Comparison of ENCODE assay signal across 1 cellular context in genomic region chr16:20925780-20926179, GRCh38.
A peak's percentile ranks its signal among the peaks of the same experiment; 100 is the strongest.
TF ChIP-seq lines count a peak whose summit lies in the region.

No MANE protein-coding gene starts in this region.

TF ChIP-seq in HepG2, 621 proteins besides CTCF, POLR2A, EP300 and RAD21 (continues in another document):
- TF ChIP-seq SNRNP70 (IDR thresholded peaks at IDR 0.05; ENCODE audit: low read depth, low read length): no peak
- TF ChIP-seq RARG (CRISPR knock-in tag; IDR thresholded peaks at IDR 0.05; ENCODE audit: low read depth): no peak
- no peak for TF ChIP-seq ZNF552 (CRISPR knock-in tag; IDR thresholded peaks at IDR 0.05; ENCODE audit: borderline replicate concordance)
- no peak for TF ChIP-seq ZNF841 (CRISPR knock-in tag; IDR thresholded peaks at IDR 0.05; ENCODE audit: borderline replicate concordance)
- no peak for TF ChIP-seq ZUFSP (CRISPR knock-in tag; IDR thresholded peaks at IDR 0.05; ENCODE audit: borderline replicate concordance)
- TF ChIP-seq, protein P1, sequence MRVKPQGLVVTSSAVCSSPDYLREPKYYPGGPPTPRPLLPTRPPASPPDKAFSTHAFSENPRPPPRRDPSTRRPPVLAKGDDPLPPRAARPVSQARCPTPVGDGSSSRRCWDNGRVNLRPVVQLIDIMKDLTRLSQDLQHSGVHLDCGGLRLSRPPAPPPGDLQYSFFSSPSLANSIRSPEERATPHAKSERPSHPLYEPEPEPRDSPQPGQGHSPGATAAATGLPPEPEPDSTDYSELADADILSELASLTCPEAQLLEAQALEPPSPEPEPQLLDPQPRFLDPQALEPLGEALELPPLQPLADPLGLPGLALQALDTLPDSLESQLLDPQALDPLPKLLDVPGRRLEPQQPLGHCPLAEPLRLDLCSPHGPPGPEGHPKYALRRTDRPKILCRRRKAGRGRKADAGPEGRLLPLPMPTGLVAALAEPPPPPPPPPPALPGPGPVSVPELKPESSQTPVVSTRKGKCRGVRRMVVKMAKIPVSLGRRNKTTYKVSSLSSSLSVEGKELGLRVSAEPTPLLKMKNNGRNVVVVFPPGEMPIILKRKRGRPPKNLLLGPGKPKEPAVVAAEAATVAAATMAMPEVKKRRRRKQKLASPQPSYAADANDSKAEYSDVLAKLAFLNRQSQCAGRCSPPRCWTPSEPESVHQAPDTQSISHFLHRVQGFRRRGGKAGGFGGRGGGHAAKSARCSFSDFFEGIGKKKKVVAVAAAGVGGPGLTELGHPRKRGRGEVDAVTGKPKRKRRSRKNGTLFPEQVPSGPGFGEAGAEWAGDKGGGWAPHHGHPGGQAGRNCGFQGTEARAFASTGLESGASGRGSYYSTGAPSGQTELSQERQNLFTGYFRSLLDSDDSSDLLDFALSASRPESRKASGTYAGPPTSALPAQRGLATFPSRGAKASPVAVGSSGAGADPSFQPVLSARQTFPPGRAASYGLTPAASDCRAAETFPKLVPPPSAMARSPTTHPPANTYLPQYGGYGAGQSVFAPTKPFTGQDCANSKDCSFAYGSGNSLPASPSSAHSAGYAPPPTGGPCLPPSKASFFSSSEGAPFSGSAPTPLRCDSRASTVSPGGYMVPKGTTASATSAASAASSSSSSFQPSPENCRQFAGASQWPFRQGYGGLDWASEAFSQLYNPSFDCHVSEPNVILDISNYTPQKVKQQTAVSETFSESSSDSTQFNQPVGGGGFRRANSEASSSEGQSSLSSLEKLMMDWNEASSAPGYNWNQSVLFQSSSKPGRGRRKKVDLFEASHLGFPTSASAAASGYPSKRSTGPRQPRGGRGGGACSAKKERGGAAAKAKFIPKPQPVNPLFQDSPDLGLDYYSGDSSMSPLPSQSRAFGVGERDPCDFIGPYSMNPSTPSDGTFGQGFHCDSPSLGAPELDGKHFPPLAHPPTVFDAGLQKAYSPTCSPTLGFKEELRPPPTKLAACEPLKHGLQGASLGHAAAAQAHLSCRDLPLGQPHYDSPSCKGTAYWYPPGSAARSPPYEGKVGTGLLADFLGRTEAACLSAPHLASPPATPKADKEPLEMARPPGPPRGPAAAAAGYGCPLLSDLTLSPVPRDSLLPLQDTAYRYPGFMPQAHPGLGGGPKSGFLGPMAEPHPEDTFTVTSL (CRISPR knock-in tag; IDR thresholded peaks at IDR 0.05; ENCODE audit: borderline replicate concordance): peak; percentile 66; the same call in 1 of the 2 replicates
- TF ChIP-seq MLLT10 (CRISPR knock-in tag; IDR thresholded peaks at IDR 0.05): no peak
- TF ChIP-seq ZBTB20 (CRISPR knock-in tag; IDR thresholded peaks at IDR 0.05; ENCODE audit: borderline replicate concordance, low read depth): no peak
- no peak for TF ChIP-seq ZFAT (CRISPR knock-in tag; conservative IDR thresholded peaks at IDR 0.05)
- TF ChIP-seq, protein P2, sequence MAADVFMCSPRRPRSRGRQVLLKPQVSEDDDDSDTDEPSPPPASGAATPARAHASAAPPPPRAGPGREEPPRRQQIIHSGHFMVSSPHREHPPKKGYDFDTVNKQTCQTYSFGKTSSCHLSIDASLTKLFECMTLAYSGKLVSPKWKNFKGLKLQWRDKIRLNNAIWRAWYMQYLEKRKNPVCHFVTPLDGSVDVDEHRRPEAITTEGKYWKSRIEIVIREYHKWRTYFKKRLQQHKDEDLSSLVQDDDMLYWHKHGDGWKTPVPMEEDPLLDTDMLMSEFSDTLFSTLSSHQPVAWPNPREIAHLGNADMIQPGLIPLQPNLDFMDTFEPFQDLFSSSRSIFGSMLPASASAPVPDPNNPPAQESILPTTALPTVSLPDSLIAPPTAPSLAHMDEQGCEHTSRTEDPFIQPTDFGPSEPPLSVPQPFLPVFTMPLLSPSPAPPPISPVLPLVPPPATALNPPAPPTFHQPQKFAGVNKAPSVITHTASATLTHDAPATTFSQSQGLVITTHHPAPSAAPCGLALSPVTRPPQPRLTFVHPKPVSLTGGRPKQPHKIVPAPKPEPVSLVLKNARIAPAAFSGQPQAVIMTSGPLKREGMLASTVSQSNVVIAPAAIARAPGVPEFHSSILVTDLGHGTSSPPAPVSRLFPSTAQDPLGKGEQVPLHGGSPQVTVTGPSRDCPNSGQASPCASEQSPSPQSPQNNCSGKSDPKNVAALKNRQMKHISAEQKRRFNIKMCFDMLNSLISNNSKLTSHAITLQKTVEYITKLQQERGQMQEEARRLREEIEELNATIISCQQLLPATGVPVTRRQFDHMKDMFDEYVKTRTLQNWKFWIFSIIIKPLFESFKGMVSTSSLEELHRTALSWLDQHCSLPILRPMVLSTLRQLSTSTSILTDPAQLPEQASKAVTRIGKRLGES (CRISPR knock-in tag; IDR thresholded peaks at IDR 0.05; ENCODE audit: borderline replicate concordance): no peak
- TF ChIP-seq ZNF776 (CRISPR knock-in tag; IDR thresholded peaks at IDR 0.05): no peak
- no peak for TF ChIP-seq ZNF44 (CRISPR knock-in tag; IDR thresholded peaks at IDR 0.05)
- TF ChIP-seq FOXA3 (CRISPR knock-in tag; IDR thresholded peaks at IDR 0.05): peak; percentile 31; the same call in 1 of the 2 replicates
- TF ChIP-seq RBM22 (optimal IDR thresholded peaks at IDR 0.05; ENCODE audit: low read length): peak; percentile 51
- TF ChIP-seq ZBTB44 (CRISPR knock-in tag; IDR thresholded peaks at IDR 0.05): no peak
- no peak for TF ChIP-seq ZNF7 (CRISPR knock-in tag; IDR thresholded peaks at IDR 0.05)
- TF ChIP-seq HNF4G (IDR thresholded peaks at IDR 0.05; ENCODE audit: borderline replicate concordance, low read depth, low read length): peak; percentile 30; the same call in 1 of the 2 replicates
- no peak for TF ChIP-seq HNF4G (CRISPR knock-in tag; IDR thresholded peaks at IDR 0.05; ENCODE audit: borderline replicate concordance, low read depth)
- TF ChIP-seq AKAP8 (CRISPR knock-in tag; IDR thresholded peaks at IDR 0.05): no peak
- TF ChIP-seq TFE3 (CRISPR knock-in tag; IDR thresholded peaks at IDR 0.05): 0 out of 2 replicates have a peak, but pooled peaks have one; percentile 19
- no peak for TF ChIP-seq NFYB (CRISPR knock-in tag; IDR thresholded peaks at IDR 0.05)
- no peak for TF ChIP-seq ZNF501 (CRISPR knock-in tag; IDR thresholded peaks at IDR 0.05)
- no peak for TF ChIP-seq ASH2L (IDR thresholded peaks at IDR 0.05; ENCODE audit: insufficient read length, low read depth, low read length)
- 0 out of 2 replicates have a peak, but pooled peaks have one; percentile 28 for TF ChIP-seq FOXK1 (CRISPR knock-in tag; IDR thresholded peaks at IDR 0.05; ENCODE audit: borderline replicate concordance, low read depth)
- TF ChIP-seq ETV6 (CRISPR knock-in tag; conservative IDR thresholded peaks at IDR 0.05): no peak
- no peak for TF ChIP-seq DBP (CRISPR knock-in tag; IDR thresholded peaks at IDR 0.05; ENCODE audit: not compliant biosample characterization)
- TF ChIP-seq, protein P3, sequence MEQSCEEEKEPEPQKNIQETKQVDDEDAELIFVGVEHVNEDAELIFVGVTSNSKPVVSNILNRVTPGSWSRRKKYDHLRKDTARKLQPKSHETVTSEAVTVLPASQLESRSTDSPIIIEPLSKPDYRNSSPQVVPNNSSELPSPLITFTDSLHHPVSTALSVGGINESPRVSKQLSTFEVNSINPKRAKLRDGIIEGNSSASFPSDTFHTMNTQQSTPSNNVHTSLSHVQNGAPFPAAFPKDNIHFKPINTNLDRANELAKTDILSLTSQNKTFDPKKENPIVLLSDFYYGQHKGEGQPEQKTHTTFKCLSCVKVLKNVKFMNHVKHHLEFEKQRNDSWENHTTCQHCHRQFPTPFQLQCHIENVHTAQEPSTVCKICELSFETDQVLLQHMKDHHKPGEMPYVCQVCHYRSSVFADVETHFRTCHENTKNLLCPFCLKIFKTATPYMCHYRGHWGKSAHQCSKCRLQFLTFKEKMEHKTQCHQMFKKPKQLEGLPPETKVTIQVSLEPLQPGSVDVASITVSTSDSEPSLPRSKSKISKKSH (CRISPR knock-in tag; IDR thresholded peaks at IDR 0.05; ENCODE audit: borderline replicate concordance): no peak
- TF ChIP-seq NCOA2 (CRISPR knock-in tag; IDR thresholded peaks at IDR 0.05): no peak
- no peak for TF ChIP-seq AGO1 (IDR thresholded peaks at IDR 0.05; ENCODE audit: low read depth, low read length, poor library complexity, severe bottlenecking)
- no peak for TF ChIP-seq SKIL (CRISPR knock-in tag; IDR thresholded peaks at IDR 0.05; ENCODE audit: borderline replicate concordance)
- no peak for TF ChIP-seq ARNT2 (CRISPR knock-in tag; IDR thresholded peaks at IDR 0.05; ENCODE audit: low read depth)
- TF ChIP-seq PAXIP1 (CRISPR knock-in tag; conservative IDR thresholded peaks at IDR 0.05): peak; percentile 52
